Comparison of ENCODE assay signal across 1 cellular context in genomic region chr18:9913526-9914333, GRCh38.
A peak's percentile ranks its signal among the peaks of the same experiment; 100 is the strongest.
TF ChIP-seq lines count a peak whose summit lies in the region.

Gene VAPA (plus strand): TSS chr18:9914016. CDS start chr18:9914257, 241 bp downstream.

TF ChIP-seq in HepG2, 621 proteins besides CTCF, POLR2A, EP300 and RAD21 (continued from another document and continues in another):
- TF ChIP-seq ZFP36L2 (CRISPR knock-in tag; IDR thresholded peaks at IDR 0.05) (no peak), ATAD3A (CRISPR knock-in tag; IDR thresholded peaks at IDR 0.05) (no peak), ZNF253 (CRISPR knock-in tag; IDR thresholded peaks at IDR 0.05; ENCODE audit: borderline replicate concordance) (no peak), HDAC6 (IDR thresholded peaks at IDR 0.05; ENCODE audit: low read depth, low read length) (no peak), ZNF879 (CRISPR knock-in tag; IDR thresholded peaks at IDR 0.05) (peak; percentile 84; the same call in 1 of the 2 replicates), AFF4 (CRISPR knock-in tag; IDR thresholded peaks at IDR 0.05) (no peak), SNRNP70 (IDR thresholded peaks at IDR 0.05; ENCODE audit: low read depth, low read length) (no peak), ZNF652 (CRISPR knock-in tag; IDR thresholded peaks at IDR 0.05; ENCODE audit: borderline replicate concordance, low read depth) (no peak), ZNF557 (CRISPR knock-in tag; IDR thresholded peaks at IDR 0.05) (no peak), GATA4 (IDR thresholded peaks at IDR 0.05; ENCODE audit: borderline replicate concordance, low read depth) (peak; percentile 27; the same call in 1 of the 2 replicates), ZFX (CRISPR knock-in tag; IDR thresholded peaks at IDR 0.05; ENCODE audit: low read depth) (peak; percentile 89), NKX3-1 (CRISPR knock-in tag; IDR thresholded peaks at IDR 0.05) (no peak), SIX4 (CRISPR knock-in tag; IDR thresholded peaks at IDR 0.05) (no peak), ZNF484 (CRISPR knock-in tag; IDR thresholded peaks at IDR 0.05; ENCODE audit: borderline replicate concordance, low read depth) (no peak), AGO2 (optimal IDR thresholded peaks at IDR 0.05; ENCODE audit: low read depth, low read length) (no peak), ZNF503 (CRISPR knock-in tag; IDR thresholded peaks at IDR 0.05) (no peak; the same call in 1 of the 2 replicates), ZNF746 (CRISPR knock-in tag; IDR thresholded peaks at IDR 0.05) (peak; percentile 44; the same call in 1 of the 2 replicates), REXO4 (CRISPR knock-in tag; IDR thresholded peaks at IDR 0.05; ENCODE audit: borderline replicate concordance) (no peak), TBL1XR1 (IDR thresholded peaks at IDR 0.05; ENCODE audit: borderline replicate concordance, low read length, partially characterized antibody) (no peak), DDIT3 (CRISPR knock-in tag; IDR thresholded peaks at IDR 0.05) (no peak), ZBTB3 (CRISPR knock-in tag; IDR thresholded peaks at IDR 0.05; ENCODE audit: borderline replicate concordance, low read depth) (no peak), ZSCAN29 (CRISPR knock-in tag; conservative IDR thresholded peaks at IDR 0.05) (no peak; the same call in 1 of the 2 replicates), ZSCAN21 (CRISPR knock-in tag; IDR thresholded peaks at IDR 0.05; ENCODE audit: borderline replicate concordance) (peak; percentile 36; the same call in 1 of the 2 replicates), THAP11 (CRISPR knock-in tag; IDR thresholded peaks at IDR 0.05) (peak; percentile 98), ZNF44 (CRISPR knock-in tag; IDR thresholded peaks at IDR 0.05) (no peak), REL (CRISPR knock-in tag; conservative IDR thresholded peaks at IDR 0.05) (no peak), CCAR2 (optimal IDR thresholded peaks at IDR 0.05; ENCODE audit: low read depth, low read length) (no peak), ZNF180 (CRISPR knock-in tag; IDR thresholded peaks at IDR 0.05; ENCODE audit: borderline replicate concordance, low read depth) (no peak), GATAD2A (CRISPR knock-in tag; IDR thresholded peaks at IDR 0.05) (no peak), ZBTB39 (CRISPR knock-in tag; IDR thresholded peaks at IDR 0.05) (no peak), ZNF512 (CRISPR knock-in tag; IDR thresholded peaks at IDR 0.05) (no peak), RCOR2 (CRISPR knock-in tag; IDR thresholded peaks at IDR 0.05) (no peak), ZHX1 (CRISPR knock-in tag; IDR thresholded peaks at IDR 0.05; ENCODE audit: low read depth) (no peak), ZMYM2 (CRISPR knock-in tag; IDR thresholded peaks at IDR 0.05) (no peak), SPEN (CRISPR knock-in tag; IDR thresholded peaks at IDR 0.05; ENCODE audit: low read depth) (peak; percentile 83), MTA3 (CRISPR knock-in tag; IDR thresholded peaks at IDR 0.05) (no peak), NRL (CRISPR knock-in tag; IDR thresholded peaks at IDR 0.05; ENCODE audit: borderline replicate concordance) (peak; percentile 54; the same call in 1 of the 2 replicates), ZMYM4 (CRISPR knock-in tag; IDR thresholded peaks at IDR 0.05) (peak; percentile 64), FIP1L1 (IDR thresholded peaks at IDR 0.05; ENCODE audit: borderline replicate concordance, insufficient read depth, low read depth, low read length) (no peak)
- TF ChIP-seq, protein P1, sequence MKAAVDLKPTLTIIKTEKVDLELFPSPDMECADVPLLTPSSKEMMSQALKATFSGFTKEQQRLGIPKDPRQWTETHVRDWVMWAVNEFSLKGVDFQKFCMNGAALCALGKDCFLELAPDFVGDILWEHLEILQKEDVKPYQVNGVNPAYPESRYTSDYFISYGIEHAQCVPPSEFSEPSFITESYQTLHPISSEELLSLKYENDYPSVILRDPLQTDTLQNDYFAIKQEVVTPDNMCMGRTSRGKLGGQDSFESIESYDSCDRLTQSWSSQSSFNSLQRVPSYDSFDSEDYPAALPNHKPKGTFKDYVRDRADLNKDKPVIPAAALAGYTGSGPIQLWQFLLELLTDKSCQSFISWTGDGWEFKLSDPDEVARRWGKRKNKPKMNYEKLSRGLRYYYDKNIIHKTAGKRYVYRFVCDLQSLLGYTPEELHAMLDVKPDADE (CRISPR knock-in tag; IDR thresholded peaks at IDR 0.05) = no peak
- TF ChIP-seq, protein P2, sequence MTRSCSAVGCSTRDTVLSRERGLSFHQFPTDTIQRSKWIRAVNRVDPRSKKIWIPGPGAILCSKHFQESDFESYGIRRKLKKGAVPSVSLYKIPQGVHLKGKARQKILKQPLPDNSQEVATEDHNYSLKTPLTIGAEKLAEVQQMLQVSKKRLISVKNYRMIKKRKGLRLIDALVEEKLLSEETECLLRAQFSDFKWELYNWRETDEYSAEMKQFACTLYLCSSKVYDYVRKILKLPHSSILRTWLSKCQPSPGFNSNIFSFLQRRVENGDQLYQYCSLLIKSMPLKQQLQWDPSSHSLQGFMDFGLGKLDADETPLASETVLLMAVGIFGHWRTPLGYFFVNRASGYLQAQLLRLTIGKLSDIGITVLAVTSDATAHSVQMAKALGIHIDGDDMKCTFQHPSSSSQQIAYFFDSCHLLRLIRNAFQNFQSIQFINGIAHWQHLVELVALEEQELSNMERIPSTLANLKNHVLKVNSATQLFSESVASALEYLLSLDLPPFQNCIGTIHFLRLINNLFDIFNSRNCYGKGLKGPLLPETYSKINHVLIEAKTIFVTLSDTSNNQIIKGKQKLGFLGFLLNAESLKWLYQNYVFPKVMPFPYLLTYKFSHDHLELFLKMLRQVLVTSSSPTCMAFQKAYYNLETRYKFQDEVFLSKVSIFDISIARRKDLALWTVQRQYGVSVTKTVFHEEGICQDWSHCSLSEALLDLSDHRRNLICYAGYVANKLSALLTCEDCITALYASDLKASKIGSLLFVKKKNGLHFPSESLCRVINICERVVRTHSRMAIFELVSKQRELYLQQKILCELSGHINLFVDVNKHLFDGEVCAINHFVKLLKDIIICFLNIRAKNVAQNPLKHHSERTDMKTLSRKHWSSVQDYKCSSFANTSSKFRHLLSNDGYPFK (CRISPR knock-in tag; IDR thresholded peaks at IDR 0.05; ENCODE audit: borderline replicate concordance) = 0 out of 2 replicates have a peak, but pooled peaks have one; percentile 34
- TF ChIP-seq, protein P3, sequence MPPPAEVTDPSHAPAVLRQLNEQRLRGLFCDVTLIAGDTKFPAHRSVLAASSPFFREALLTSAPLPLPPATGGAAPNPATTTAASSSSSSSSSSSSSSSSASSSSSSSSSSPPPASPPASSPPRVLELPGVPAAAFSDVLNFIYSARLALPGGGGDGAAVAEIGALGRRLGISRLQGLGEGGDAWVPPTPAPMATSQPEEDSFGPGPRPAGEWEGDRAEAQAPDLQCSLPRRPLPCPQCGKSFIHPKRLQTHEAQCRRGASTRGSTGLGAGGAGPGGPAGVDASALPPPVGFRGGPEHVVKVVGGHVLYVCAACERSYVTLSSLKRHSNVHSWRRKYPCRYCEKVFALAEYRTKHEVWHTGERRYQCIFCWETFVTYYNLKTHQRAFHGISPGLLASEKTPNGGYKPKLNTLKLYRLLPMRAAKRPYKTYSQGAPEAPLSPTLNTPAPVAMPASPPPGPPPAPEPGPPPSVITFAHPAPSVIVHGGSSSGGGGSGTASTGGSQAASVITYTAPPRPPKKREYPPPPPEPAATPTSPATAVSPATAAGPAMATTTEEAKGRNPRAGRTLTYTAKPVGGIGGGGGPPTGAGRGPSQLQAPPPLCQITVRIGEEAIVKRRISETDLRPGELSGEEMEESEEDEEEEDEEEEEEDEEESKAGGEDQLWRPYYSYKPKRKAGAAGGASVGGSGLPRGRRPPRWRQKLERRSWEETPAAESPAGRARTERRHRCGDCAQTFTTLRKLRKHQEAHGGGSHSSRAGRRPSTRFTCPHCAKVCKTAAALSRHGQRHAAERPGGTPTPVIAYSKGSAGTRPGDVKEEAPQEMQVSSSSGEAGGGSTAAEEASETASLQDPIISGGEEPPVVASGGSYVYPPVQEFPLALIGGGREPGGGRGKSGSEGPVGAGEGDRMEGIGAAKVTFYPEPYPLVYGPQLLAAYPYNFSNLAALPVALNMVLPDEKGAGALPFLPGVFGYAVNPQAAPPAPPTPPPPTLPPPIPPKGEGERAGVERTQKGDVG (CRISPR knock-in tag; IDR thresholded peaks at IDR 0.05; ENCODE audit: borderline replicate concordance) = no peak
- TF ChIP-seq, protein P4, sequence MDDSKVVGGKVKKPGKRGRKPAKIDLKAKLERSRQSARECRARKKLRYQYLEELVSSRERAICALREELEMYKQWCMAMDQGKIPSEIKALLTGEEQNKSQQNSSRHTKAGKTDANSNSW (CRISPR knock-in tag; IDR thresholded peaks at IDR 0.05; ENCODE audit: borderline replicate concordance) = no peak
